In the genomic region with DNA sequence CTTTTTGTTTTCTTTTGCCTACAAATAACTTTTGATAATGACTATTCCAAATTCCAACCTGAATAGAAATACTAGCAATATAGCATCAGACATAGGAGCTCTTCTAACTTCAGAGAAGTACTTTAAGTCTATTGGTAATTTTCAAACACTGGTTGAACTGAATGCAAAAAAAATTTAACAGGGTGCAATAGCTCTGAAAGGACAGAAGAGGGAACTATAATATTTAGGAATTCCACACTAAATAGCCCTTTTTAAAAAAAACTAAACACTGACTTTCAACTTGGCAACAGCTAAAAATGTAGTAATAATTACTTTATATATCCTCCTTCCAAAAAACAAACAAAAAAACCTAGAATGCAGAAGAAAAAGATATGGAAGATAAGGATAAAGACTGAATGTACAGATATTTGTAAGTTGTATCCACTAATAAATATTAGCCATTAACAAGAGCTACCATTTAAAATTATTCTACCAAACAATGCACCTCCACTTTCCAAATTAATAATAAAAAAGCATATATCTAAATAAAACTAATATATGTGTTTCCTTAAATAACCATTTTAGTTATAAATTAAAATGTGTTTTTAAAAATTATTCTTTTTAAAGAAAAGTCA, we compare ENCODE assay signal across 8 cellular contexts.
A peak's percentile ranks its signal among the peaks of the same experiment; 100 is the strongest.
DNase-seq lines count a peak whose midpoint lies in the region; ATAC-seq, FAIRE-seq and TF ChIP-seq lines count a peak whose summit lies in the region.

No MANE protein-coding gene starts in this region.

- H3K4me3 ChIP-seq in AG10803 (ENCODE audit: low read length) = no peak overlapping the region
- H3K4me3 ChIP-seq in foreskin fibroblast (ENCODE audit: low read depth in 1 of 2, low read length in 2 of 2) = no peak overlapping the region
- H3K4me3 ChIP-seq in ovary = no peak overlapping the region

- FAIRE-seq in urothelium cell line (lab: Jason Lieb, UNC) = no peak

- peak; percentile 40 for DNase-seq in AG10803 (ENCODE audit: low read depth)
- peak; percentile 40 for DNase-seq in HCEC 1CT
- peak in 1 of 2 donors; percentile 35 for DNase-seq in foreskin fibroblast
- DNase-seq in urothelium cell line (ENCODE audit: low spot score) = peak; percentile 4
- DNase-seq in ovary = no peak
- DNase-seq in effector CD8-positive, alpha-beta T cell (lab: John Stamatoyannopoulos, UW) = no peak
- no peak for DNase-seq in HuH-7 (ENCODE audit: low spot score)

- intact Hi-C loops in ovary (cut with DNase I) = no loop called here

- peak; percentile 58; the same call in 2 of the 3 replicates for ATAC-seq in SK-N-SH treated with all-trans-retinoic acid at 6 μM for 48 hours

- no peak for TF ChIP-seq POLR2A in ovary (IDR thresholded peaks at IDR 0.05)

- TF ChIP-seq CTCF in AG10803 (conservative IDR thresholded peaks at IDR 0.05; ENCODE audit: low read length) (peak; percentile 77), foreskin fibroblast (IDR thresholded peaks at IDR 0.05; ENCODE audit: low read depth, low read length) (peak; percentile 46), ovary (IDR thresholded peaks at IDR 0.05) (peak in 1 of 3 donors; percentile 12)

- H3K27ac ChIP-seq in ovary = no peak overlapping the region

- TF ChIP-seq EP300 in ovary (IDR thresholded peaks at IDR 0.05) = no peak

- no peaks in the 10 kb centered on the region for H3K9me3 ChIP-seq in ovary

- no peaks in the 10 kb centered on the region for H3K4me1 ChIP-seq in ovary (ENCODE audit: insufficient read depth)

- no peaks in the 10 kb centered on the region for H3K36me3 ChIP-seq in ovary

- no peaks in the 10 kb centered on the region for H3K27me3 ChIP-seq in ovary

TF ChIP-seq in SK-N-SH treated with all-trans-retinoic acid at 6 μM for 48 hours, 23 proteins besides CTCF, POLR2A, EP300 and RAD21:
- TF ChIP-seq ZNF70 (CRISPR knock-in tag; IDR thresholded peaks at IDR 0.05) (no peak), ESRRG (CRISPR knock-in tag; IDR thresholded peaks at IDR 0.05) (no peak), ZFP3 (CRISPR knock-in tag; IDR thresholded peaks at IDR 0.05) (no peak), ARNTL (CRISPR knock-in tag; IDR thresholded peaks at IDR 0.05; ENCODE audit: borderline replicate concordance, low read depth) (no peak), BACH2 (CRISPR knock-in tag; IDR thresholded peaks at IDR 0.05; ENCODE audit: borderline replicate concordance) (no peak), ISL1 (CRISPR knock-in tag; IDR thresholded peaks at IDR 0.05) (no peak), CSDC2 (CRISPR knock-in tag; IDR thresholded peaks at IDR 0.05) (no peak), RARB (CRISPR knock-in tag; IDR thresholded peaks at IDR 0.05) (no peak)
- TF ChIP-seq, protein P1, sequence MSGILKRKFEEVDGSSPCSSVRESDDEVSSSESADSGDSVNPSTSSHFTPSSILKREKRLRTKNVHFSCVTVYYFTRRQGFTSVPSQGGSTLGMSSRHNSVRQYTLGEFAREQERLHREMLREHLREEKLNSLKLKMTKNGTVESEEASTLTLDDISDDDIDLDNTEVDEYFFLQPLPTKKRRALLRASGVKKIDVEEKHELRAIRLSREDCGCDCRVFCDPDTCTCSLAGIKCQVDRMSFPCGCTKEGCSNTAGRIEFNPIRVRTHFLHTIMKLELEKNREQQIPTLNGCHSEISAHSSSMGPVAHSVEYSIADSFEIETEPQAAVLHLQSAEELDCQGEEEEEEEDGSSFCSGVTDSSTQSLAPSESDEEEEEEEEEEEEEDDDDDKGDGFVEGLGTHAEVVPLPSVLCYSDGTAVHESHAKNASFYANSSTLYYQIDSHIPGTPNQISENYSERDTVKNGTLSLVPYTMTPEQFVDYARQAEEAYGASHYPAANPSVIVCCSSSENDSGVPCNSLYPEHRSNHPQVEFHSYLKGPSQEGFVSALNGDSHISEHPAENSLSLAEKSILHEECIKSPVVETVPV (CRISPR knock-in tag; IDR thresholded peaks at IDR 0.05) = no peak

Comparison
In these comparisons a context has a peak if more than half of its experiments do, and no peak if none do; other contexts are left out.
1. DNase-seq: peak in AG10803 (single experiment), HCEC 1CT (single experiment) and urothelium cell line (single experiment); none in ovary (0 of 5), effector CD8-positive, alpha-beta T cell (single experiment) and HuH-7 (single experiment).